ENCODE assay signal across 8 cellular contexts in the genomic region with DNA sequence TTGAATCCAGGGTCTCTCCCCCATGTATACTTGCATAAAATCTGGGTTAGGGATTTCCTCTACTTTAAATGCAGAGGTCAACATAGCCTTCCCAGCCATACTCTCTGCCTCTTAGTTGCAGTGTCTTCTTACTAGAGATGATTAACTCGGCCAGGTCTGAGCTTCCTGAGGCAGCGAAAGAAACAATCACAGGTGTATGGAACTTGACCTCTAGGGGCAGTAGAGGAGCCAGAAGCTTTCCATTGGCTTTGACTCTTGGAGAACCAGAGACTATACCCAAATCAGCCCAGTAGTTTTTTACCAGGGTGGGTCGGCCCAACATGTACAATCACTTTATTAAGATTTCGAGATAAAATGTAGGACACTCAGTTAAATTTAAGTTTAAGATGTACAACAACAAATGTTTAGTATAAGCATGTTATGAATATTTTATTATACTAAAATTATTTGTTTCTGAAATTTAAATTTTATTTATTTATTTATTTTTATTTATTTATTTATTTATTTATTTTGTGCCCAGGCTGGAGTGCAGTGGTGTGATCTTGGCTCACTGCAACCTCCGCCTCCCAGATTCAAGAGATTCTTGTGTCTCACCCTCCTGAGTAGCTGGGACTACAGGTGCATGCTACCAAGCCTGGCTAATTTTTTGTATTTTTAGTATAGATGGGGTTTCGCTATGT. TPM values are rescaled to one million over a fixed set of nuclear protein-coding genes. Genes with fewer than 3 reads are reported as not detected.
DNase-seq lines count a peak whose midpoint lies in the region; ATAC-seq, FAIRE-seq and TF ChIP-seq lines count a peak whose summit lies in the region.

No MANE protein-coding gene starts in this region.

- H3K9me3 Mint-ChIP-seq in activated naive CD4-positive, alpha-beta T cell treated with anti-CD3 and anti-CD28 coated beads for 36 hours: no peaks in the 10 kb centered on the region

- no peak overlapping the region for H3K4me3 Mint-ChIP-seq in activated naive CD4-positive, alpha-beta T cell treated with anti-CD3 and anti-CD28 coated beads for 36 hours

- H3K27ac Mint-ChIP-seq in activated naive CD4-positive, alpha-beta T cell treated with anti-CD3 and anti-CD28 coated beads for 36 hours: no peak overlapping the region

- TF ChIP-seq CTCF in astrocyte of the cerebellum (IDR thresholded peaks at IDR 0.05; ENCODE audit: low read depth, low read length, missing control alignments) (peak; percentile 43), retinal pigment epithelial cell (conservative IDR thresholded peaks at IDR 0.05; ENCODE audit: low read depth, low read length) (peak; percentile 49)

- peaks cover 7% of the 10 kb centered on the region for H3K27me3 Mint-ChIP-seq in activated naive CD4-positive, alpha-beta T cell treated with anti-CD3 and anti-CD28 coated beads for 36 hours (ENCODE audit: low read depth)

- peak; percentile 12 for DNase-seq in AG08396 (ENCODE audit: low spot score)
- peak; percentile 19 for DNase-seq in GM12891 (ENCODE audit: insufficient read length, low spot score)
- no peak for DNase-seq in astrocyte of the cerebellum (ENCODE audit: low read depth)
- DNase-seq in retinal pigment epithelial cell (ENCODE audit: low read depth): no peak
- DNase-seq in activated naive CD4-positive, alpha-beta T cell treated with anti-CD3 and anti-CD28 coated beads for 36 hours: no peak
- no peak for DNase-seq in activated naive CD4-positive, alpha-beta T cell treated with anti-CD3 and anti-CD28 coated beads, Interleukin-2, amount 50 U/mL, for 16 hours
- DNase-seq in NCI-H2081 treated with DMSO at 0.1 percent for 48 hours (lab: John Stamatoyannopoulos, UW): no peak

- no peaks in the 10 kb centered on the region for H3K4me1 Mint-ChIP-seq in activated naive CD4-positive, alpha-beta T cell treated with anti-CD3 and anti-CD28 coated beads for 36 hours (ENCODE audit: low read depth)

- H3K36me3 Mint-ChIP-seq in activated naive CD4-positive, alpha-beta T cell treated with anti-CD3 and anti-CD28 coated beads for 36 hours (ENCODE audit: low read depth): no peaks in the 10 kb centered on the region

- in situ Hi-C loops in astrocyte of the cerebellum (cut with HindIII; ENCODE audit: low sequenced_read_pairs): loop anchor here (5.0 kb wide), 1 partner anchor 86 kb away; a partner anchor contains a TSS

- peak; percentile 71 for ATAC-seq in HG03378 (IDR thresholded peaks at IDR 0.05; ENCODE audit: unreplicated experiment)

- H3K4me3 ChIP-seq in astrocyte of the cerebellum (ENCODE audit: low read depth, low read length) (no peak overlapping the region), retinal pigment epithelial cell (ENCODE audit: low read length) (no peak overlapping the region)

- TF ChIP-seq POLR2A in GM12891 (IDR thresholded peaks at IDR 0.05; ENCODE audit: low read depth, low read length): no peak

- FAIRE-seq in GM12891 (lab: Jason Lieb, UNC): no peak

- CTCF ChIA-PET in activated naive CD4-positive, alpha-beta T cell treated with anti-CD3 and anti-CD28 coated beads for 36 hours (lab: Charles Lee): interaction anchor here (0.6 to 2.0 kb wide), 10 partner anchors 12 to 1365 kb away, joined by 3 to 7 read pairs (median 3); no protein-coding TSS in a partner anchor

- intact Hi-C loops in activated naive CD4-positive, alpha-beta T cell treated with anti-CD3 and anti-CD28 coated beads for 36 hours (cut with micrococcal nuclease): no loop called here

TF ChIP-seq in GM12891, 5 proteins besides CTCF, POLR2A, EP300 and RAD21:
- TF ChIP-seq PAX5 (IDR thresholded peaks at IDR 0.05; ENCODE audit: insufficient read depth, low read length, severe bottlenecking) (no peak), TAF1 (IDR thresholded peaks at IDR 0.05; ENCODE audit: low read depth, low read length) (no peak), POLR2AphosphoS5 (IDR thresholded peaks at IDR 0.05; ENCODE audit: low read depth, low read length) (no peak), POU2F2 (IDR thresholded peaks at IDR 0.05; ENCODE audit: low read depth, low read length) (no peak), SPI1 (IDR thresholded peaks at IDR 0.05; ENCODE audit: low read depth, low read length) (no peak)

RNA-seq across cellular contexts. Expression of a gene that starts 48.0 kb away (rescaled TPM):
- 0.18 TPM for polyA plus RNA-seq in GM12891 (2012; ENCODE audit: low read depth, missing spikeins)
- not detected for total RNA-seq in activated naive CD4-positive, alpha-beta T cell treated with anti-CD3 and anti-CD28 coated beads for 36 hours

Comparison
In these comparisons a context has a peak if more than half of its experiments do, and no peak if none do; other contexts are left out.
1. DNase-seq: peak in AG08396 (single experiment) and GM12891 (single experiment); none in astrocyte of the cerebellum (single experiment), retinal pigment epithelial cell (single experiment), activated naive CD4-positive, alpha-beta T cell treated with anti-CD3 and anti-CD28 coated beads for 36 hours (single experiment), activated naive CD4-positive, alpha-beta T cell treated with anti-CD3 and anti-CD28 coated beads, Interleukin-2, amount 50 U/mL, for 16 hours (single experiment) and NCI-H2081 treated with DMSO at 0.1 percent for 48 hours (single experiment).